ENCODE assay signal across 18 cellular contexts in the genomic region with DNA sequence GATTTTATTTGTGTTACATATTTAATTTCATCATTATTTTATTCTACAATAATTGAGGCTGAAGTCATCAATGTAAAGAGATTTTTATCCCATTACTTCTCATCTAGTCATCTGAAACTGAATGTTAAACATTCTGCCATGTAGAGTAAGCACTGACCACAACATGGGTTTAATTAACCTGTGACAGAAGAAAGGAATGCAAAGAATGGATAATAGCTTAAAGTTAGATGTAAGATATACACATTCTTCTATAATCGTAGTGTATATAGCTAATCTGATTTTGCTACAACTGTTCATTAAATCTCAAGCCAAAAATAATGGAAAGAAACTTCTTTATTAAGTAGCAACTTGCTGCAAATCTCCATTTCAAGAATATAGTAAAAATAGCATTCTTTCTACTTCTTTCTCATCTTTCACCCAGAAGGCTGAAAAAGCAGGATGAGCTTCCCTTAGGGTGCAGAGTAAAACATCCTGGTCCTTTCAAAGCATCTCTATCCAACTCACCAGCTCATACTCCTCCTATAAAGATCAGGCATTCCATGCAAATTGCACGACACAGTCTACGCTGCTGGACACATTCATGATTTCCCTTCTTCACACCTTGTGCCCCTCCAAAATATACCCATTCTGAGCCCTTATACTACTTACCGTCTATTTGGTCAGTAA.
DNase-seq lines count a peak whose midpoint lies in the region; TF ChIP-seq lines count a peak whose summit lies in the region.
"Had no signal": no experiment of that assay in that cellular context is flagged by ENCODE, and none has a peak within 500 bp of the region (broad histone marks: within the 10 kb centered on the region; RNA-seq: fewer than 3 reads in every experiment).

No MANE protein-coding gene starts in this region.

- H2AFZ ChIP-seq in mesenchymal stem cell (ENCODE audit: low read depth, low read length) = no peak overlapping the region

- no peak overlapping the region for H2BK15ac ChIP-seq in mesenchymal stem cell (ENCODE audit: low read depth, poor library complexity, severe bottlenecking)

- no peaks in the 10 kb centered on the region for H3K27me3 ChIP-seq in AG04450 (ENCODE audit: control insufficient read depth, insufficient read depth, low read length)
- H3K27me3 ChIP-seq in mesenchymal stem cell (ENCODE audit: control insufficient read depth in 1 of 2, insufficient read depth in 1 of 2, low read length in 2 of 2) = no peaks in the 10 kb centered on the region
- H3K27me3 ChIP-seq: gastrocnemius medialis, sigmoid colon had no signal

- no peak overlapping the region for H3K4ac ChIP-seq in mesenchymal stem cell (ENCODE audit: low read depth in 1 of 2, low read length in 2 of 2)

- no peak overlapping the region for H3K4me2 ChIP-seq in mesenchymal stem cell (ENCODE audit: low read length, poor library complexity, severe bottlenecking)
- H3K4me2 ChIP-seq: KMS-11 had no signal

- no peak overlapping the region for H2BK120ac ChIP-seq in mesenchymal stem cell (ENCODE audit: low read depth, low read length)

- H3K36me3 ChIP-seq in mesenchymal stem cell (ENCODE audit: control insufficient read depth in 1 of 2, insufficient read depth in 2 of 2, low read depth in 1 of 2, low read length in 2 of 2) = no peaks in the 10 kb centered on the region
- H3K36me3 ChIP-seq: gastrocnemius medialis, sigmoid colon had no signal

- peaks cover 8% of the 10 kb centered on the region for H3K79me1 ChIP-seq in mesenchymal stem cell (replicated peaks; ENCODE audit: low read length, poor library complexity, severe bottlenecking)

- H3K18ac ChIP-seq in mesenchymal stem cell (ENCODE audit: low read depth in 1 of 2, low read length in 2 of 2) = peak overlapping the region in 1 of 2 experiments; percentile 37

- H3K23ac ChIP-seq in mesenchymal stem cell (ENCODE audit: low read length in 2 of 2) = no peak overlapping the region

- no peak overlapping the region for H3K14ac ChIP-seq in mesenchymal stem cell (ENCODE audit: low read length in 2 of 2)

- H4K8ac ChIP-seq in mesenchymal stem cell (ENCODE audit: low read length) = no peak overlapping the region

- POLR2A ChIA-PET in AG04450 (lab: Yijun Ruan, JAX) = interaction anchor here (0.6 to 0.8 kb wide), 2 partner anchors 17 to 302 kb away, joined by 3 to 4 read pairs; no protein-coding TSS in a partner anchor

- H3K27ac ChIP-seq in AG04450 (ENCODE audit: low read depth, low read length) (no peak overlapping the region), mesenchymal stem cell (ENCODE audit: low read length, poor library complexity, severe bottlenecking) (peak overlapping the region; percentile 78)
- H3K27ac ChIP-seq: gastrocnemius medialis, KMS-11, sigmoid colon had no signal

- no peak overlapping the region for H4K91ac ChIP-seq in mesenchymal stem cell (ENCODE audit: low read length)

- H3K4me3 ChIP-seq in AG04450 (ENCODE audit: low read depth, low read length) (no peak overlapping the region), mesenchymal stem cell (ENCODE audit: insufficient read depth in 1 of 2, low read depth in 1 of 2, low read length in 2 of 2) (no peak overlapping the region)
- H3K4me3 ChIP-seq: gastrocnemius medialis, sigmoid colon had no signal

- peak overlapping the region; percentile 89 for H2AK5ac ChIP-seq in mesenchymal stem cell (ENCODE audit: low read length, severe bottlenecking)

- H2BK12ac ChIP-seq in mesenchymal stem cell (ENCODE audit: low read length in 2 of 2) = no peak overlapping the region

- CTCF ChIA-PET in AG04450 (lab: Charles Lee) = interaction anchor here (6.0 kb wide), 1 partner anchor 16 kb away, joined by 48 read pairs; no protein-coding TSS in a partner anchor

- DNase-seq in AG04450 (ENCODE audit: low read depth, low spot score) = peak; percentile 15
- DNase-seq in HT1080 (ENCODE audit: low read depth) = peak; percentile 24
- peak; percentile 13 for DNase-seq in SW480 (ENCODE audit: low spot score)
- DNase-seq in mesenchymal stem cell = no peak
- DNase-seq in NCI-H1436 treated with DMSO at 0.1 percent for 48 hours (lab: John Stamatoyannopoulos, UW) = no peak
- DNase-seq in activated T-cell treated with anti-CD3 and anti-CD28 coated beads, Interleukin-2, amount 50 U/mL, for 1 hour = no peak
- no peak for DNase-seq in stimulated activated naive CD4-positive, alpha-beta T cell treated with Interleukin-2 at 50 U/mL for 16 hours (lab: John Stamatoyannopoulos, UW)
- DNase-seq in OCI-M2 (lab: John Stamatoyannopoulos, UW; ENCODE audit: unreplicated experiment) = no peak
- DNase-seq: activated CD4-positive, alpha-beta memory T cell treated with anti-CD3 and anti-CD28 coated beads for 36 hours; activated T-cell treated with anti-CD3 and anti-CD28 coated beads, Interleukin-2, amount 50 U/mL, for 48 hours; dermis blood vessel endothelial cell; gastrocnemius medialis; NCI-H1105 treated with DMSO at 0.1 percent for 48 hours; NCI-H774; sigmoid colon; stimulated activated CD4-positive, alpha-beta T cell treated with anti-CD3 and anti-CD28 coated beads, Interleukin-1b, Interleukin-23, amount 100 ng/mL, for 48 hours; T-helper 1 cell had no signal

- no peak overlapping the region for H3K9ac ChIP-seq in mesenchymal stem cell (ENCODE audit: low read length)
- H3K9ac ChIP-seq: KMS-11 had no signal

- WGBS in mesenchymal stem cell = 88% methylated on average over 3 of the region's 4 CpGs

- no peak for TF ChIP-seq CTCF in AG04450 (IDR thresholded peaks at IDR 0.05; ENCODE audit: low read depth, low read length)

- H2BK5ac ChIP-seq in mesenchymal stem cell (ENCODE audit: low read depth, low read length, poor library complexity, severe bottlenecking) = no peak overlapping the region

- no peaks in the 10 kb centered on the region for H3K9me3 ChIP-seq in AG04450 (ENCODE audit: control insufficient read depth, insufficient read depth, low read length)
- no peaks in the 10 kb centered on the region for H3K9me3 ChIP-seq in mesenchymal stem cell (ENCODE audit: control insufficient read depth, low read length)
- H3K9me3 ChIP-seq: gastrocnemius medialis, sigmoid colon had no signal

- peaks cover 15% of the 10 kb centered on the region for H3K4me1 ChIP-seq in mesenchymal stem cell (ENCODE audit: control insufficient read depth, insufficient read depth, low read depth, low read length)
- H3K4me1 ChIP-seq: sigmoid colon had no signal

Comparison
In these comparisons a context has a peak if more than half of its experiments do, and no peak if none do; other contexts are left out.
1. DNase-seq: peak in AG04450 (single experiment), HT1080 (single experiment) and SW480 (single experiment); none in mesenchymal stem cell (single experiment), NCI-H1436 treated with DMSO at 0.1 percent for 48 hours (single experiment), activated T-cell treated with anti-CD3 and anti-CD28 coated beads, Interleukin-2, amount 50 U/mL, for 1 hour (single experiment), stimulated activated naive CD4-positive, alpha-beta T cell treated with Interleukin-2 at 50 U/mL for 16 hours (single experiment) and OCI-M2 (single experiment).